In the genomic region with DNA sequence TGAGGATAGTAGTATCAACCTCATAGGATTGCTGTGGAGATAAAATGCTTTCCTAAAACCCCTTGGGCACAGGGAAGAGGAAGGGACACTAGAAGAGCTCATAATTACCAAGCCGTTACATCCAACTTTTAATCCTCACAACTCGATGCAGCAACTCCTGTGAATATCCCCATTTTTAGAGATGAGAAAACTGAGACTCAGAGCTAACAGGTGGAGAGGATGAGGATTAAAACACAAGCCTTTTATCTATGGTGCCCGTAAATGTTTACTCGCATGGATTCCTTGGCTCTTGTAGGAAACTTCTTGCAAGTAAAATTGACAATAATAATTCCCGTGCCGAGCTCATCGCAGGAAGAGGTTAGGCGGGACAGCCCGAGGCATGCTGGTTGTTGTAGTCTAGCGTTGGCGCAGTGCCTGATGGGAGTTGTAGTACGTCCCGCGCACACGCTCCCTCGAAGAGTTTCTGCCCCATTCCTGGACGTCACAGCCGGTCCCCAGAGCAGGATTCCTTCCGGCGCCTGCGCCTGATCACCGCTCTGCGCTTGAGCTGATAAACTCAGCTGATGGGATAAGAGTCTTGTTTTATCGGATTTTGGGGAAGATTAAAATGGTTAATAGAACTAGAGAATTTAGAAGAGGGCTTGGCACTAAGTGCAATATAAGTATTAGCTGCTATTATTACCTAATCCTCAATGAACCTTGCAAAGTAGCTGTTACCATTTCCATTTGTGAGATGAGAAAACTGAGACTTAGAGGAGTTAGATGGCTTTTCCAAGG, we compare ENCODE assay signal across 8 cellular contexts. TPM values are rescaled to one million over a fixed set of nuclear protein-coding genes. Genes with fewer than 3 reads are reported as not detected.
DNase-seq lines count a peak whose midpoint lies in the region; ATAC-seq and TF ChIP-seq lines count a peak whose summit lies in the region.

No MANE protein-coding gene starts in this region.

- H3K4me1 ChIP-seq in OCI-LY3 (ENCODE audit: low read length) (peaks cover 32% of the 10 kb centered on the region), mucosa of descending colon (ENCODE audit: low read depth) (peaks cover 25% of the 10 kb centered on the region)

- H3K36me3 ChIP-seq in OCI-LY3 (replicated peaks; ENCODE audit: low read depth, low read length) (peaks cover 4% of the 10 kb centered on the region), mucosa of descending colon (ENCODE audit: low read depth) (no peaks in the 10 kb centered on the region)

- H3K9me3 ChIP-seq in OCI-LY3 (ENCODE audit: insufficient read depth, low read length) = no peaks in the 10 kb centered on the region
- no peaks in the 10 kb centered on the region for H3K9me3 ChIP-seq in mucosa of descending colon

- H3K4me3 ChIP-seq in OCI-LY3 (ENCODE audit: low read length) = peak overlapping the region; percentile 81
- peak overlapping the region; percentile 57 for H3K4me3 ChIP-seq in epithelial cell of esophagus (ENCODE audit: low read length)
- peak overlapping the region; percentile 7 for H3K4me3 ChIP-seq in mucosa of descending colon

- H3K4me2 ChIP-seq in OCI-LY3 (ENCODE audit: low read length) = peak overlapping the region; percentile 90

- DNase-seq in DMS 273 treated with DMSO at 0.1 percent for 48 hours (lab: John Stamatoyannopoulos, UW) (peak; percentile 92), HuH-7.5 (ENCODE audit: low spot score) (peak; percentile 95), activated T-cell treated with anti-CD3 and anti-CD28 coated beads for 24 hours (ENCODE audit: low read depth) (peak; percentile 85), epithelial cell of esophagus (ENCODE audit: low read depth) (peak; percentile 97), mucosa of descending colon (peak; percentile 96 to 98 (median 97))
- peak; percentile 70 to 81 for DNase-seq in stimulated activated CD8-positive, alpha-beta memory T cell treated with anti-CD3 and anti-CD28 coated beads, Interleukin-4, amount 100 ng/mL, for 1 hour (ENCODE audit: low read depth in 2 of 2, low spot score in 1 of 2)

- H3K27ac ChIP-seq in OCI-LY3 (ENCODE audit: low read length) = peak overlapping the region; percentile 9; the same call in 1 of the 2 replicates

- H3K27me3 ChIP-seq in OCI-LY3 (ENCODE audit: low read depth, low read length) = no peaks in the 10 kb centered on the region

- peaks cover 17% of the 10 kb centered on the region for H4K20me1 ChIP-seq in OCI-LY3 (ENCODE audit: insufficient read depth, low read length)

- H2AFZ ChIP-seq in OCI-LY3 (ENCODE audit: low read depth, low read length) = peak overlapping the region; percentile 94

- peaks cover 38% of the 10 kb centered on the region for H3K79me2 ChIP-seq in OCI-LY3 (ENCODE audit: low read length)

- ATAC-seq in GM21528 (IDR thresholded peaks at IDR 0.05; ENCODE audit: low FRiP score, unreplicated experiment) = peak; percentile 67
- ATAC-seq in mucosa of descending colon = peak; percentile 90

- intact Hi-C loops in mucosa of descending colon (cut with DNase I, micrococcal nuclease) = no loop called here

- H3K9ac ChIP-seq in OCI-LY3 (ENCODE audit: low read length) = peak overlapping the region; percentile 77

- TF ChIP-seq CTCF in OCI-LY3 (IDR thresholded peaks at IDR 0.05; ENCODE audit: low read depth, low read length) = no peak
- TF ChIP-seq CTCF in epithelial cell of esophagus (IDR thresholded peaks at IDR 0.05; ENCODE audit: insufficient read depth, low read depth, low read length, missing control alignments) = no peak
- TF ChIP-seq CTCF in mucosa of descending colon (IDR thresholded peaks at IDR 0.05) = peak; percentile 13

RNA-seq across cellular contexts. Expression of a gene that starts 2.8 kb away (rescaled TPM):
- total RNA-seq in mucosa of descending colon = 10 to 100 TPM; 90.1 to 94.4 (median 94.1) TPM

RNA-seq across cellular contexts. Expression of a gene that starts 37.7 kb away (rescaled TPM):
- total RNA-seq in mucosa of descending colon = 10 to 100 TPM; 21.2 to 34.3 (median 23.3) TPM

Comparison
In these comparisons a context has a peak if more than half of its experiments do, and no peak if none do; other contexts are left out.
1. Peak in every context shown above with its lines: DNase-seq, ATAC-seq, H3K4me3 ChIP-seq and H3K27ac ChIP-seq.
2. H3K4me3 ChIP-seq: peak in every context shown above with its lines; median percentile 81 in OCI-LY3; 57 in epithelial cell of esophagus; 7 in mucosa of descending colon.